8 cellular contexts compared by ENCODE assay signal in the genomic region with DNA sequence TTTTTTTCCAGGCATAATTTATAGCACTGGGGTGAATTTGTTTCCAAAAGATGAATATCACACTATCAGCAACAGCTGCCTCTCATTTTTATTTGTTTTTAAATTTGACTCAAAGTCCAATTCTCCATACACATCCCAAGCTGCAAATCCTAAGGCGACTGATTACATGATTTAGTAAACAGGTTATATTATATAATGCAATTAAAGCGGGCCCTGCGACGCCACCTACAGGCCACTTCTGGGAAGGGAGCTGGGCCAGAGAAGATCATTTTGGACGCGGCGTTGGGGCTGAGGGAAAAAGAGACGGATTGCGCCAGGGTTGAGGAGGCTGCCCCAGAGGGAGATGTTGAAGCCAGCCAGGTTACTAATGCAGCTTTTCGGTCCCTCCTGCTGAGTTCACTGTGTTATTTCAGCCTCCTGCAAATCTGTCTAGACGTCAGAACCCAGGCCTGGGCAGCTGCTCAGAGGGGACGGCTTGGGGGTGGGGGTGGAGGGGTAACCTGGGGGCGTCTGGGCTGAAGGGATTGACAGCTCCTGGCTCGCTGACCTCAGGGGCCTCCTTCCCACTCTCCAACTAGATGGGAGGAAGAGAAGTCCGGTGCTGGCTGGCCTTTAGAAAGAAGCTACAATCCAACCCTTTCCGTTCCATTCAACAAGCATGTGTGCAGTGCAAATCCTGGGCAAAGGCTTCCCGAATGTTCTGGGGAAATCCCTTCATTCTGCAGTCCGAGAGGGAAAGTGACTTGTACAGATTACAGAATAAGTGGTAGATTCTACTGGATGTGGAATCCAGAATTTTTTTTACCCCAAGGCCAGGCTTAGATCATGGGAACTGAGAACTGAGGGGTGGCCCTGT.
A peak's percentile ranks its signal among the peaks of the same experiment; 100 is the strongest.
DNase-seq lines count a peak whose midpoint lies in the region; ATAC-seq, FAIRE-seq and TF ChIP-seq lines count a peak whose summit lies in the region.

No MANE protein-coding gene starts in this region.

- no peak overlapping the region for H3K4me2 ChIP-seq in A549

- ATAC-seq in A549, result peak; percentile 51 to 87; a peak in 4 of 6 replicates
- peak; percentile 73 to 88 (median 83) for ATAC-seq in right lobe of liver
- no peak for ATAC-seq in GM21447 (IDR thresholded peaks at IDR 0.05; ENCODE audit: unreplicated experiment)

- peak; percentile 48 to 49; a peak in 4 of 5 replicates for TF ChIP-seq RAD21 in A549 (conservative IDR thresholded peaks at IDR 0.05 in 1 of 2, IDR thresholded peaks at IDR 0.05 in 1 of 2)

- TF ChIP-seq POLR2A in A549 (IDR thresholded peaks at IDR 0.05; ENCODE audit: low read length) (no peak), right lobe of liver (IDR thresholded peaks at IDR 0.05) (no peak)

- no peak for TF ChIP-seq EP300 in A549 (IDR thresholded peaks at IDR 0.05)

- POLR2A ChIA-PET in A549 (lab: Yijun Ruan, JAX), result no interaction called here

- intact Hi-C loops in right lobe of liver (cut with DNase I), result loop anchor here in 1 of 2 donors (10.0 kb wide), 1 partner anchor 181 kb away; a partner anchor contains a TSS

- no peak overlapping the region for H3K27ac ChIP-seq in A549
- peak overlapping the region; percentile 16 for H3K27ac ChIP-seq in WERI-Rb-1
- no peak overlapping the region for H3K27ac ChIP-seq in right lobe of liver

- no peaks in the 10 kb centered on the region for H3K27me3 ChIP-seq in WERI-Rb-1 (ENCODE audit: insufficient read depth, low read depth, severe bottlenecking)
- H3K27me3 ChIP-seq in right lobe of liver, result no peaks in the 10 kb centered on the region

- no peaks in the 10 kb centered on the region for H3K9me3 ChIP-seq in A549
- H3K9me3 ChIP-seq in WERI-Rb-1 (ENCODE audit: severe bottlenecking), result no peaks in the 10 kb centered on the region
- H3K9me3 ChIP-seq in right lobe of liver, result no peaks in the 10 kb centered on the region

- H3K4me1 ChIP-seq in A549, result no peaks in the 10 kb centered on the region
- H3K4me1 ChIP-seq in right lobe of liver, result no peaks in the 10 kb centered on the region

- DNase-seq in A549 (ENCODE audit: low read depth in 1 of 2, low spot score in 1 of 2), result peak; percentile 20 to 60
- DNase-seq in NCI-H1105 treated with DMSO at 0.1 percent for 48 hours (lab: John Stamatoyannopoulos, UW), result peak; percentile 56
- peak; percentile 86 for DNase-seq in WERI-Rb-1
- DNase-seq in dermis blood vessel endothelial cell, result peak; percentile 72
- DNase-seq in right lobe of liver, result peak; percentile 60 to 71 (median 71)
- DNase-seq in stimulated activated CD8-positive, alpha-beta memory T cell treated with anti-CD3 and anti-CD28 coated beads, Interleukin-4, amount 100 ng/mL, for 48 hours, result peak; percentile 73

- no peak for FAIRE-seq in A549 (lab: Jason Lieb, UNC)

- CTCF ChIA-PET in A549 (lab: Yijun Ruan, JAX), result interaction anchor here (0.9 to 3.3 kb wide), 23 partner anchors 11 to 392 kb away, joined by 3 to 14 read pairs (median 5); a partner anchor contains a TSS

- H3K36me3 ChIP-seq in WERI-Rb-1, result no peaks in the 10 kb centered on the region
- H3K36me3 ChIP-seq in right lobe of liver, result no peaks in the 10 kb centered on the region

- TF ChIP-seq CTCF in A549 (IDR thresholded peaks at IDR 0.05), result peak; percentile 56
- TF ChIP-seq CTCF in GM12873 (IDR thresholded peaks at IDR 0.05; ENCODE audit: insufficient read depth, low read depth, low read length, missing control alignments), result peak; percentile 68
- TF ChIP-seq CTCF in WERI-Rb-1 (IDR thresholded peaks at IDR 0.05; ENCODE audit: low read depth, low read length), result peak; percentile 67
- peak; percentile 71 to 95 (median 89) for TF ChIP-seq CTCF in right lobe of liver (IDR thresholded peaks at IDR 0.05)

- H3K4me3 ChIP-seq in A549, result no peak overlapping the region
- no peak overlapping the region for H3K4me3 ChIP-seq in WERI-Rb-1 (ENCODE audit: low read depth, low read length)
- H3K4me3 ChIP-seq in right lobe of liver, result no peak overlapping the region

- WGBS in A549 (ENCODE audit: missing lambda C conversion rate), result 12% methylated on average over 14 of the region's 18 CpGs
- WGBS in right lobe of liver (ENCODE audit: insufficient coverage, low coverage, low lambda C conversion rate, missing lambda C conversion rate), result 6% methylated on average over 14 of the region's 18 CpGs

TF ChIP-seq in A549, 52 proteins besides CTCF, POLR2A, EP300 and RAD21:
- TF ChIP-seq HOXB5 (CRISPR knock-in tag; IDR thresholded peaks at IDR 0.05) (no peak), HOXB13 (CRISPR knock-in tag; IDR thresholded peaks at IDR 0.05; ENCODE audit: low read depth) (no peak), MYC (IDR thresholded peaks at IDR 0.05; ENCODE audit: borderline replicate concordance, low read length) (no peak), EHMT2 (IDR thresholded peaks at IDR 0.05; ENCODE audit: low read depth) (no peak), SMC3 (IDR thresholded peaks at IDR 0.05) (peak; percentile 41; the same call in 2 of the 3 replicates), TFCP2L1 (CRISPR knock-in tag; IDR thresholded peaks at IDR 0.05) (no peak), CBX2 (IDR thresholded peaks at IDR 0.05; ENCODE audit: borderline replicate concordance, low read depth) (no peak), RCOR1 (IDR thresholded peaks at IDR 0.05; ENCODE audit: low read depth, low read length) (no peak)
- TF ChIP-seq, protein P1, sequence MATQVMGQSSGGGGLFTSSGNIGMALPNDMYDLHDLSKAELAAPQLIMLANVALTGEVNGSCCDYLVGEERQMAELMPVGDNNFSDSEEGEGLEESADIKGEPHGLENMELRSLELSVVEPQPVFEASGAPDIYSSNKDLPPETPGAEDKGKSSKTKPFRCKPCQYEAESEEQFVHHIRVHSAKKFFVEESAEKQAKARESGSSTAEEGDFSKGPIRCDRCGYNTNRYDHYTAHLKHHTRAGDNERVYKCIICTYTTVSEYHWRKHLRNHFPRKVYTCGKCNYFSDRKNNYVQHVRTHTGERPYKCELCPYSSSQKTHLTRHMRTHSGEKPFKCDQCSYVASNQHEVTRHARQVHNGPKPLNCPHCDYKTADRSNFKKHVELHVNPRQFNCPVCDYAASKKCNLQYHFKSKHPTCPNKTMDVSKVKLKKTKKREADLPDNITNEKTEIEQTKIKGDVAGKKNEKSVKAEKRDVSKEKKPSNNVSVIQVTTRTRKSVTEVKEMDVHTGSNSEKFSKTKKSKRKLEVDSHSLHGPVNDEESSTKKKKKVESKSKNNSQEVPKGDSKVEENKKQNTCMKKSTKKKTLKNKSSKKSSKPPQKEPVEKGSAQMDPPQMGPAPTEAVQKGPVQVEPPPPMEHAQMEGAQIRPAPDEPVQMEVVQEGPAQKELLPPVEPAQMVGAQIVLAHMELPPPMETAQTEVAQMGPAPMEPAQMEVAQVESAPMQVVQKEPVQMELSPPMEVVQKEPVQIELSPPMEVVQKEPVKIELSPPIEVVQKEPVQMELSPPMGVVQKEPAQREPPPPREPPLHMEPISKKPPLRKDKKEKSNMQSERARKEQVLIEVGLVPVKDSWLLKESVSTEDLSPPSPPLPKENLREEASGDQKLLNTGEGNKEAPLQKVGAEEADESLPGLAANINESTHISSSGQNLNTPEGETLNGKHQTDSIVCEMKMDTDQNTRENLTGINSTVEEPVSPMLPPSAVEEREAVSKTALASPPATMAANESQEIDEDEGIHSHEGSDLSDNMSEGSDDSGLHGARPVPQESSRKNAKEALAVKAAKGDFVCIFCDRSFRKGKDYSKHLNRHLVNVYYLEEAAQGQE (IDR thresholded peaks at IDR 0.05), result no peak
